Comparison of ENCODE assay signal across 12 cellular contexts in the genomic region with DNA sequence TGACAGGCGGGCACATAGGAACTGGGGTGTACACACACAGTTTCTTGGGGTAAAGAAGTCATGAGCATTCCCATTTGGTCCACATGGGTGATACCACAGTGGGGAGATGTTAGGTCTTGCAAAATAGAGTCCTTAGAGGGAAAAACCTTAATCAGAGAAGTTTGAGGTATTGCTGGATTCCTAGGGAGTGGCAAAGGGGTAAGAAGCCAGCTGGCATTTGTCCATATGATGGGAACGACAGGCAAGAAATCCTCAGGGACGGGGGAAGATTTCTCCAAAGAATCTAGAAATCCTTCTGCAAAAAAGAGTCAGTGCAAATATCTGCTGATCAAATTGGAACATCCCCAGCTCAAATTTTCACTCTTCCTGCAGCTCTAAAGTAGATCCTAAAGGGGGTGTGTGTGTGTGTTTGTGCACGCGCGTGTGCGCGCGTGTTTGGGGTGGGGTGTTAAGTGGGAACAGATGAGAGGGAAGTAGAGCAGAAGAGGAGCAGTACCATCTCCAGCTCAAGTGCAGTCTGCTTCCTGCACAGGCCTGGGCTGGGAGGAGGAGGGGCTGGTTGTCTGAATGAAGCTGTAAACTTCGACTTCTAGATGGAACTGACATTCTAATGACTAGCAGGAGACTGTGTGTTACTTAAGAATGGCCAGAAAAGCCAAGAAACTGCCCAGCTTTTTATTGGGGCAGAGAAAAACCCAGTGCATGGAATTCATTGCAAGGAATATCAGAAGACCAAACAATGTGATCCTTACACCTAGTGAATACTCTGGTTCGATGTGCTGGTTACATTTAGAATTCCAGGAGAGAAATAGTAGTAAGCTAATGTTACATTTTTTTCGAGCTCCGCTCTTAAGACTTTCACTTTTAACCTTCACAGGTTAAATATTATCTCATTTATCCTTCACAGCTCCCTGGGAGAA.
DNase-seq lines count a peak whose midpoint lies in the region; ATAC-seq and TF ChIP-seq lines count a peak whose summit lies in the region.
"Had no signal": no experiment of that assay in that cellular context is flagged by ENCODE, and none has a peak within 500 bp of the region (broad histone marks: within the 10 kb centered on the region; RNA-seq: fewer than 3 reads in every experiment).

No MANE protein-coding gene starts in this region.

- H3K4me3 ChIP-seq in DND-41 (ENCODE audit: low read depth in 1 of 2, low read length in 2 of 2) (no peak overlapping the region), aorta (ENCODE audit: low read length in 2 of 2) (no peak overlapping the region)
- H3K4me3 ChIP-seq: prostate gland had no signal

- WGBS in aorta, 2 donors: 60 to 61% methylated on average over 13 of the region's 13 CpGs

- H3K27ac ChIP-seq in DND-41 (ENCODE audit: low read length) (peak overlapping the region; percentile 60), aorta (ENCODE audit: low read depth in 1 of 2, low read length in 2 of 2) (no peak overlapping the region)
- H3K27ac ChIP-seq: prostate gland had no signal

- peak overlapping the region; percentile 36 to 85 (median 59) for H3K27ac Mint-ChIP-seq in brain
- H3K27ac Mint-ChIP-seq: activated CD4-positive, alpha-beta memory T cell treated with anti-CD3 and anti-CD28 coated beads for 36 hours had no signal

- no peaks in the 10 kb centered on the region for H3K36me3 ChIP-seq in DND-41 (ENCODE audit: insufficient read depth, low read length)
- H3K36me3 ChIP-seq in aorta (ENCODE audit: control insufficient read depth in 1 of 2, insufficient read depth in 2 of 2, low read length in 1 of 2): no peaks in the 10 kb centered on the region
- H3K36me3 ChIP-seq: prostate gland had no signal

- H3K4me3 Mint-ChIP-seq in brain: peak overlapping the region in 2 of 5 experiments; percentile 31 to 34
- H3K4me3 Mint-ChIP-seq: activated CD4-positive, alpha-beta memory T cell treated with anti-CD3 and anti-CD28 coated beads for 36 hours had no signal

- H3K79me2 ChIP-seq in DND-41 (ENCODE audit: insufficient read depth, low read length): no peaks in the 10 kb centered on the region

- no peaks in the 10 kb centered on the region for H3K36me3 Mint-ChIP-seq in brain
- H3K36me3 Mint-ChIP-seq: activated CD4-positive, alpha-beta memory T cell treated with anti-CD3 and anti-CD28 coated beads for 36 hours had no signal

- no peak overlapping the region for H3K4me2 ChIP-seq in DND-41 (ENCODE audit: insufficient read depth, low read length)

- ATAC-seq in DND-41 (ENCODE audit: insufficient read depth, low read depth) (peak; percentile 87), aorta (ENCODE audit: low FRiP score) (no peak), GM21529 (IDR thresholded peaks at IDR 0.05; ENCODE audit: unreplicated experiment) (no peak)

- H3K9me3 ChIP-seq in DND-41 (ENCODE audit: insufficient read depth, low read length, severe bottlenecking) (no peaks in the 10 kb centered on the region), aorta (ENCODE audit: control insufficient read depth, low read length) (no peaks in the 10 kb centered on the region)
- H3K9me3 ChIP-seq: prostate gland had no signal

- H3K27me3 ChIP-seq in DND-41 (ENCODE audit: insufficient read depth, low read length, poor library complexity) (no peaks in the 10 kb centered on the region), aorta (ENCODE audit: control insufficient read depth in 1 of 2, insufficient read depth in 2 of 2, low read length in 1 of 2) (no peaks in the 10 kb centered on the region)

- TF ChIP-seq CTCF in DND-41 (IDR thresholded peaks at IDR 0.05; ENCODE audit: borderline replicate concordance, extremely low read depth, low read length, poor library complexity, severe bottlenecking): no peak
- TF ChIP-seq CTCF in brain (conservative IDR thresholded peaks at IDR 0.05): no peak

- H3K9ac ChIP-seq in DND-41 (ENCODE audit: low read depth, low read length): peak overlapping the region; percentile 3

- intact Hi-C loops in aorta (cut with DNase I): no loop called here

- H4K20me1 ChIP-seq in DND-41 (ENCODE audit: insufficient read depth, low read length): no peaks in the 10 kb centered on the region

- peaks cover 8% of the 10 kb centered on the region for H3K27me3 Mint-ChIP-seq in brain
- H3K27me3 Mint-ChIP-seq: activated CD4-positive, alpha-beta memory T cell treated with anti-CD3 and anti-CD28 coated beads for 36 hours had no signal

- peak overlapping the region; percentile 56 for H2AFZ ChIP-seq in DND-41 (ENCODE audit: low read depth, low read length)

- H3K4me1 ChIP-seq in DND-41 (ENCODE audit: insufficient read depth, low read length) (peaks cover 45% of the 10 kb centered on the region), aorta (ENCODE audit: control insufficient read depth in 1 of 2, insufficient read depth in 2 of 2, low read length in 2 of 2) (no peaks in the 10 kb centered on the region)
- H3K4me1 ChIP-seq: prostate gland had no signal

- peaks cover 0 to 3% (median 0%) of the 10 kb centered on the region in 5 experiments for H3K9me3 Mint-ChIP-seq in brain
- H3K9me3 Mint-ChIP-seq: activated CD4-positive, alpha-beta memory T cell treated with anti-CD3 and anti-CD28 coated beads for 36 hours had no signal

- peak; percentile 24 for DNase-seq in AG08395 (ENCODE audit: low spot score)
- DNase-seq in DND-41: peak; percentile 63
- DNase-seq in myocyte (ENCODE audit: low read depth): peak; percentile 24
- no peak for DNase-seq in aorta
- no peak for DNase-seq in DMS114 treated with DMSO at 0.1 percent for 48 hours (lab: John Stamatoyannopoulos, UW; ENCODE audit: unreplicated experiment)
- no peak for DNase-seq in NAMALWA (ENCODE audit: low spot score)
- DNase-seq: activated CD4-positive, alpha-beta memory T cell treated with anti-CD3 and anti-CD28 coated beads for 36 hours; C1 segment of cervical spinal cord; NCI-H1105 had no signal

- H3K4me1 Mint-ChIP-seq in brain: peaks cover 23% of the 10 kb centered on the region

Comparison
In these comparisons a context has a peak if more than half of its experiments do, and no peak if none do; other contexts are left out.
1. DNase-seq: peak in AG08395 (single experiment), DND-41 (single experiment) and myocyte (single experiment); none in aorta (0 of 2), DMS114 treated with DMSO at 0.1 percent for 48 hours (single experiment) and NAMALWA (single experiment).